In the genomic region with DNA sequence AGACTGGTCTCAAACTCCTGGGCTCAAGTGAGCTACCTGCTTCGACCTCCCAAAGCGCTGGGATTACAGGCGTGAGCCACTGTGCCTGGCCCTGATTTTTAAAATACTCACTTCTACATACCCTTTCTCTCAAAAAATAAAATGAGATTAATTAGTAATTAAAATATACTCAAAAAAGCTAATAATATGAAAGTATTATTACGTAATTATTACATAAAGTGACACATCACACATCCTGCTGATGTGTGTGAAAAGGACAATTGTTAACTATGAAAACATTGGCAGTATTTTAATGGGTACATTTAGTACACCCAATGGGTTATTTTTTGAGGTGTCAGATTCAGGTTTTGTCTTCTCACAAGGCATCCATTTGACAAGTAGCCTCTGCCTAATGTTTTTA, we compare ENCODE assay signal across 19 cellular contexts.
"Had no signal": no experiment of that assay in that cellular context is flagged by ENCODE, and none has a peak within 500 bp of the region (broad histone marks: within the 10 kb centered on the region; RNA-seq: fewer than 3 reads in every experiment).

No MANE protein-coding gene starts in this region.

- H3K36me3 ChIP-seq: colonic mucosa, heart right ventricle, sigmoid colon, thyroid gland, upper lobe of left lung, uterus had no signal

- H3K4me1 ChIP-seq: thyroid gland, uterus had no signal

- H3K27me3 Mint-ChIP-seq: stimulated activated naive CD8-positive, alpha-beta T cell treated with anti-CD3 and anti-CD28 coated beads, Interleukin-15, Interleukin-2, amounts not matched to agents 100 ng/mL and 50 ng/mL, for 24 hours had no signal

- H3K4me3 ChIP-seq: colonic mucosa, heart right ventricle, sigmoid colon, skin epidermis, thyroid gland, upper lobe of left lung, uterus had no signal

- H3K4me3 Mint-ChIP-seq: endodermal cell; naive thymus-derived CD4-positive, alpha-beta T cell; nephron progenitor cell; stimulated activated naive CD8-positive, alpha-beta T cell treated with anti-CD3 and anti-CD28 coated beads, Interleukin-15, Interleukin-2, amounts not matched to agents 100 ng/mL and 50 ng/mL, for 24 hours had no signal

- H3K36me3 Mint-ChIP-seq: naive thymus-derived CD4-positive, alpha-beta T cell had no signal

- ATAC-seq: naive thymus-derived CD4-positive, alpha-beta T cell had no signal

- H3K27ac Mint-ChIP-seq: endodermal cell; naive thymus-derived CD4-positive, alpha-beta T cell; nephron progenitor cell; stimulated activated naive CD8-positive, alpha-beta T cell treated with anti-CD3 and anti-CD28 coated beads, Interleukin-15, Interleukin-2, amounts not matched to agents 100 ng/mL and 50 ng/mL, for 24 hours had no signal

- H3K27me3 ChIP-seq: colonic mucosa, sigmoid colon, thyroid gland, upper lobe of left lung, uterus had no signal

- H3K4me1 Mint-ChIP-seq: endodermal cell, nephron progenitor cell had no signal

- DNase-seq: cerebellar nuclear complex; colonic mucosa; dermis blood vessel endothelial cell; effector CD4-positive, alpha-beta T cell; endodermal cell; erythroblast; heart right ventricle; hypothalamus; kidney glomerular epithelial cell; mammary epithelial cell; naive thymus-derived CD4-positive, alpha-beta T cell; nephron progenitor cell; sigmoid colon; stimulated activated CD4-positive, alpha-beta T cell treated with anti-CD3 and anti-CD28 coated beads, Interleukin-12 subunit alpha, Interleukin-12 subunit beta, amount 100 ng/mL, for 4 hours; thyroid gland; upper lobe of left lung; uterus had no signal

- H3K27ac ChIP-seq: colonic mucosa, thyroid gland had no signal

- H3K9me3 Mint-ChIP-seq: stimulated activated naive CD8-positive, alpha-beta T cell treated with anti-CD3 and anti-CD28 coated beads, Interleukin-15, Interleukin-2, amounts not matched to agents 100 ng/mL and 50 ng/mL, for 24 hours had no signal

- H3K9me3 ChIP-seq: colonic mucosa, heart right ventricle, sigmoid colon, thyroid gland, upper lobe of left lung, uterus had no signal
